16 cellular contexts compared by ENCODE assay signal in genomic region chr17:50431219-50431618, GRCh38. TPM values are rescaled to one million over a fixed set of nuclear protein-coding genes. Genes with fewer than 3 reads are reported as not detected.
A peak's percentile ranks its signal among the peaks of the same experiment; 100 is the strongest.
DNase-seq lines count a peak whose midpoint lies in the region; ATAC-seq, FAIRE-seq and TF ChIP-seq lines count a peak whose summit lies in the region.
"Had no signal": no experiment of that assay in that cellular context is flagged by ENCODE, and none has a peak within 500 bp of the region (broad histone marks: within the 10 kb centered on the region; RNA-seq: fewer than 3 reads in every experiment).

No MANE protein-coding gene starts in this region.

- TF ChIP-seq CTCF in K562 (IDR thresholded peaks at IDR 0.05 in 2 of 3, conservative IDR thresholded peaks at IDR 0.05 in 1 of 3; ENCODE audit: insufficient read depth in 2 of 3, low read depth in 1 of 3, low read length in 3 of 3) (no peak), nephron progenitor cell (IDR thresholded peaks at IDR 0.05) (no peak), type B pancreatic cell (conservative IDR thresholded peaks at IDR 0.05) (no peak)

- H3K9me3 Mint-ChIP-seq in nephron progenitor cell (no peaks in the 10 kb centered on the region), type B pancreatic cell (peaks cover 5% of the 10 kb centered on the region)
- H3K9me3 Mint-ChIP-seq in activated CD8-positive, alpha-beta T cell treated with anti-CD3 and anti-CD28 coated beads, Interleukin-2, amount 10 ng/mL, durations not matched to agents 7 days and 5 days (ENCODE audit: insufficient read depth) = no peaks in the 10 kb centered on the region
- H3K9me3 Mint-ChIP-seq: CD8-positive, alpha-beta memory T cell; T-cell had no signal

- no peak overlapping the region for H3K27ac ChIP-seq in K562 (ENCODE audit: extremely low read depth, low read depth, low read length)
- H3K27ac ChIP-seq: BLaER1, SK-N-MC had no signal

- H4K20me1 ChIP-seq in K562 (replicated peaks; ENCODE audit: control insufficient read depth, insufficient read depth, low read length) = no peaks in the 10 kb centered on the region

- no peaks in the 10 kb centered on the region for H3K9me3 ChIP-seq in K562 (replicated peaks; ENCODE audit: control insufficient read depth, insufficient read depth, low read depth, low read length)
- H3K9me3 ChIP-seq: BLaER1 had no signal

- no peaks in the 10 kb centered on the region for H3K36me3 Mint-ChIP-seq in nephron progenitor cell (ENCODE audit: low read depth)
- H3K36me3 Mint-ChIP-seq in type B pancreatic cell = peaks cover 7% of the 10 kb centered on the region
- H3K36me3 Mint-ChIP-seq in activated CD8-positive, alpha-beta T cell treated with anti-CD3 and anti-CD28 coated beads, Interleukin-2, amount 10 ng/mL, durations not matched to agents 7 days and 5 days (ENCODE audit: low read depth) = peaks cover 2% of the 10 kb centered on the region

- intact Hi-C loops in K562 (cut with micrococcal nuclease) = no loop called here

- no peaks in the 10 kb centered on the region for H3K79me2 ChIP-seq in K562 (ENCODE audit: control insufficient read depth, insufficient read depth, low read length)

- no peak for ATAC-seq in K562
- ATAC-seq in activated CD8-positive, alpha-beta T cell treated with anti-CD3 and anti-CD28 coated beads, Interleukin-2, amount 10 ng/mL, durations not matched to agents 7 days and 5 days = no peak
- ATAC-seq: T-cell had no signal

- H3K9me1 ChIP-seq in K562 (ENCODE audit: control insufficient read depth, insufficient read depth, low read length) = no peaks in the 10 kb centered on the region

- TF ChIP-seq EP300 in K562 (IDR thresholded peaks at IDR 0.05; ENCODE audit: low read length) = no peak

- peaks cover 8 to 14% of the 10 kb centered on the region in 2 experiments; a peak in 4 of 5 replicates for H3K4me1 ChIP-seq in K562 (replicated peaks in 1 of 2; ENCODE audit: control insufficient read depth in 2 of 2, insufficient read depth in 2 of 2, low read length in 2 of 2)

- 18% methylated on average over 2 of the region's 2 CpGs for WGBS in K562 (ENCODE audit: insufficient coverage, low coverage, missing lambda C conversion rate)

- DNase-seq in HTR-8/SVneo (ENCODE audit: insufficient read length, low spot score) (peak; percentile 50), K562 (ENCODE audit: extremely low read depth in 1 of 4, low spot score in 3 of 4) (no peak), nephron progenitor cell (peak; percentile 11), type B pancreatic cell (ENCODE audit: extremely low spot score, unreplicated experiment) (no peak), DMS53 treated with DMSO at 0.1 percent for 48 hours (lab: John Stamatoyannopoulos, UW; ENCODE audit: unreplicated experiment) (no peak), DMS 273 treated with DMSO at 0.1 percent for 48 hours (lab: John Stamatoyannopoulos, UW) (no peak)
- DNase-seq in activated CD8-positive, alpha-beta T cell treated with anti-CD3 and anti-CD28 coated beads, Interleukin-2, amount 10 ng/mL, durations not matched to agents 7 days and 5 days = no peak
- DNase-seq: CD8-positive, alpha-beta memory T cell; IMR-90; NCI-H1436; NCI-H2029 treated with DMSO at 0.1 percent for 48 hours; NCI-H524; OCI-M1; T-cell had no signal

- H3K4me1 Mint-ChIP-seq in nephron progenitor cell (peaks cover 52% of the 10 kb centered on the region), type B pancreatic cell (ENCODE audit: unreplicated experiment) (peaks cover 34% of the 10 kb centered on the region)
- H3K4me1 Mint-ChIP-seq in activated CD8-positive, alpha-beta T cell treated with anti-CD3 and anti-CD28 coated beads, Interleukin-2, amount 10 ng/mL, durations not matched to agents 7 days and 5 days (ENCODE audit: low read depth) = peaks cover 25% of the 10 kb centered on the region

- H3K4me3 Mint-ChIP-seq in nephron progenitor cell = peak overlapping the region; percentile 32
- H3K4me3 Mint-ChIP-seq in type B pancreatic cell = peak overlapping the region; percentile 66
- no peak overlapping the region for H3K4me3 Mint-ChIP-seq in activated CD8-positive, alpha-beta T cell treated with anti-CD3 and anti-CD28 coated beads, Interleukin-2, amount 10 ng/mL, durations not matched to agents 7 days and 5 days
- H3K4me3 Mint-ChIP-seq: CD8-positive, alpha-beta memory T cell; T-cell had no signal

- no peak overlapping the region for H3K4me2 ChIP-seq in K562 (ENCODE audit: insufficient read depth, low read length)
- H3K4me2 ChIP-seq: BLaER1 had no signal

- no peak overlapping the region for H2AFZ ChIP-seq in K562 (ENCODE audit: low read depth, low read length)

- no peak overlapping the region for H3K4me3 ChIP-seq in K562
- H3K4me3 ChIP-seq: BLaER1, SK-N-MC had no signal

- H3K27me3 ChIP-seq in K562 (ENCODE audit: control insufficient read depth in 2 of 2, insufficient read depth in 2 of 2, low read length in 2 of 2) = no peaks in the 10 kb centered on the region
- H3K27me3 ChIP-seq: BLaER1 had no signal

- TF ChIP-seq POLR2A in K562 (conservative IDR thresholded peaks at IDR 0.05) = no peak

- FAIRE-seq in HTR-8/SVneo (lab: Jason Lieb, UNC) = no peak
- no peak for FAIRE-seq in K562 (lab: Jason Lieb, UNC)

- H3K27me3 Mint-ChIP-seq in nephron progenitor cell (ENCODE audit: low read depth, poor library complexity) = peaks cover 9% of the 10 kb centered on the region
- no peaks in the 10 kb centered on the region for H3K27me3 Mint-ChIP-seq in type B pancreatic cell
- H3K27me3 Mint-ChIP-seq in activated CD8-positive, alpha-beta T cell treated with anti-CD3 and anti-CD28 coated beads, Interleukin-2, amount 10 ng/mL, durations not matched to agents 7 days and 5 days (ENCODE audit: low read depth) = no peaks in the 10 kb centered on the region
- H3K27me3 Mint-ChIP-seq: CD8-positive, alpha-beta memory T cell; T-cell had no signal

- H3K27ac Mint-ChIP-seq in nephron progenitor cell = peak overlapping the region; percentile 7
- H3K27ac Mint-ChIP-seq in type B pancreatic cell = peak overlapping the region; percentile 87
- no peak overlapping the region for H3K27ac Mint-ChIP-seq in activated CD8-positive, alpha-beta T cell treated with anti-CD3 and anti-CD28 coated beads, Interleukin-2, amount 10 ng/mL, durations not matched to agents 7 days and 5 days
- H3K27ac Mint-ChIP-seq: T-cell had no signal

- H3K9ac ChIP-seq in K562 (ENCODE audit: insufficient read depth in 1 of 2, low read depth in 2 of 2, low read length in 2 of 2) = no peak overlapping the region
- H3K9ac ChIP-seq: BLaER1 had no signal

- in situ Hi-C loops in K562 (cut with MboI) = no loop called here

- no peaks in the 10 kb centered on the region for H3K36me3 ChIP-seq in K562 (ENCODE audit: control insufficient read depth, insufficient read depth, low read length)
- H3K36me3 ChIP-seq: BLaER1 had no signal

- POLR2A ChIA-PET in K562 (lab: Yijun Ruan, JAX) = interaction anchor here (0.6 to 2.7 kb wide), 3 partner anchors 9 to 54 kb away, joined by 3 to 10 read pairs (median 5); no protein-coding TSS in a partner anchor
- POLR2A ChIA-PET in activated CD8-positive, alpha-beta T cell treated with anti-CD3 and anti-CD28 coated beads, Interleukin-2, amount 10 ng/mL, durations not matched to agents 7 days and 5 days (lab: Charles Lee) = no interaction called here

- TF ChIP-seq RAD21 in K562 (CRISPR knock-in tag; conservative IDR thresholded peaks at IDR 0.05 in 1 of 2, IDR thresholded peaks at IDR 0.05 in 1 of 2) = no peak

- CTCF ChIA-PET in K562 (lab: Yijun Ruan, JAX; ENCODE audit: low intra/inter-chr PET ratio) = no interaction called here
- CTCF ChIA-PET in activated CD8-positive, alpha-beta T cell treated with anti-CD3 and anti-CD28 coated beads, Interleukin-2, amount 10 ng/mL, durations not matched to agents 7 days and 5 days (lab: Charles Lee) = interaction anchor here (0.9 to 1.4 kb wide), 2 partner anchors 10 to 47 kb away, joined by 3 to 5 read pairs; partner anchors contain the start of gene RSAD1

- BruUV-seq in K562 (replicated peaks; lab: Mats Ljungman, UMichigan) = no TSS peak

RNA-seq across cellular contexts. Expression of gene ACSF2, which starts 5.2 kb away (rescaled TPM):
- total RNA-seq in K562 (2011; cell fraction: chromatin; rRNA removed; ENCODE audit: low replicate concordance) = 7.3 and 27.3 TPM in 2 replicates
- total RNA-seq in K562 (2011; cell fraction: nucleolus; rRNA removed) = 14.8 and 20.1 TPM in 2 replicates
- total RNA-seq in K562 (2011; cell fraction: nucleoplasm; rRNA removed) = 10.8 and 12.2 TPM in 2 replicates
- total RNA-seq in K562 (2014; rRNA removed) = 3.1 and 5.0 TPM in 2 replicates
- total RNA-seq in K562 (2014; rRNA removed; fragmentation: Illumina TruSeq; extraction: Trizol) = 2.3 and 2.9 TPM in 2 replicates
- total RNA-seq in K562 (2015; rRNA removed; fragmentation: Illumina TruSeq; extraction: Trizol) = 4.1 and 4.4 TPM in 2 replicates
- 6.1 and 6.2 TPM in 2 replicates for total RNA-seq in K562 (2021)
- polyA plus RNA-seq in K562 (2011; rRNA removed) = 3.5 and 11.4 TPM in 2 replicates
- 5.9 and 9.2 TPM in 2 replicates for polyA plus RNA-seq in K562 (2011; cell fraction: cytosol; rRNA removed)
- 22.4 and 48.3 TPM in 2 replicates for polyA plus RNA-seq in K562 (2011; cell fraction: nucleus; rRNA removed)
- 4.7 and 17.1 TPM in 2 replicates for polyA plus RNA-seq in K562 (2012)
- 3.0 and 5.4 TPM in 2 replicates for polyA plus RNA-seq in K562 (2014; fragmentation: Illumina TruSeq; extraction: Trizol)
- polyA plus RNA-seq in K562 (2014; fragmentation: Nextera tagmentation; extraction: Ambion mirVana) = 1 to 10 TPM in 1 of 2 experiments, under 1 TPM in 1; 0.89 to 1.5 TPM
- 4.9 and 7.2 TPM in 2 replicates for polyA plus RNA-seq in K562 (2014; rRNA removed)
- 6.7 and 8.8 TPM in 2 replicates for polyA minus RNA-seq in K562 (2011; rRNA and poly(A)+ RNA removed)
- 3.3 and 5.7 TPM in 2 replicates for polyA minus RNA-seq in K562 (2011; cell fraction: cytosol; rRNA and poly(A)+ RNA removed)
- polyA minus RNA-seq in K562 (2011; cell fraction: nucleus; rRNA and poly(A)+ RNA removed) = 12.0 and 22.5 TPM in 2 replicates
- total RNA-seq in type B pancreatic cell (ENCODE audit: low replicate concordance) = 57.3 and 75.0 TPM in 2 replicates
- total RNA-seq in activated CD8-positive, alpha-beta T cell treated with anti-CD3 and anti-CD28 coated beads, Interleukin-2, amount 10 ng/mL, durations not matched to agents 7 days and 5 days = 10 to 100 TPM; 33.1 to 33.4 TPM

RNA-seq across cellular contexts. Expression of gene LRRC59, which starts 33.9 kb away (rescaled TPM):
- total RNA-seq in K562 (2011; cell fraction: chromatin; rRNA removed; ENCODE audit: low replicate concordance) = 69.1 and 116 TPM in 2 replicates
- total RNA-seq in K562 (2011; cell fraction: nucleolus; rRNA removed) = 92.4 and 122 TPM in 2 replicates
- total RNA-seq in K562 (2011; cell fraction: nucleoplasm; rRNA removed) = 127 and 192 TPM in 2 replicates
- total RNA-seq in K562 (2014; rRNA removed) (187 and 221 TPM in 2 replicates), K562 (2014; rRNA removed; fragmentation: Illumina TruSeq; extraction: Trizol) (154 and 156 TPM in 2 replicates), K562 (2015; rRNA removed; fragmentation: Illumina TruSeq; extraction: Trizol) (187 TPM in 2 replicates), K562 (2021) (223 and 244 TPM in 2 replicates), type B pancreatic cell (ENCODE audit: low replicate concordance) (75.3 and 104 TPM in 2 replicates)
- polyA plus RNA-seq in K562 (2011; rRNA removed) (119 and 158 TPM in 2 replicates), K562 (2014; fragmentation: Illumina TruSeq; extraction: Trizol) (206 and 214 TPM in 2 replicates), K562 (2014; fragmentation: Nextera tagmentation; extraction: Ambion mirVana) (10 to 100 TPM; 27.8 to 38.7 TPM), K562 (2014; rRNA removed) (118 and 134 TPM in 2 replicates)
- polyA plus RNA-seq in K562 (2011; cell fraction: cytosol; rRNA removed) = 85.0 and 92.7 TPM in 2 replicates
- polyA plus RNA-seq in K562 (2011; cell fraction: nucleus; rRNA removed) = 52.0 and 69.3 TPM in 2 replicates
- polyA plus RNA-seq in K562 (2012) = 201 and 212 TPM in 2 replicates
- 198 and 249 TPM in 2 replicates for polyA minus RNA-seq in K562 (2011; rRNA and poly(A)+ RNA removed)
- 104 and 126 TPM in 2 replicates for polyA minus RNA-seq in K562 (2011; cell fraction: cytosol; rRNA and poly(A)+ RNA removed)
- 35.8 and 66.0 TPM in 2 replicates for polyA minus RNA-seq in K562 (2011; cell fraction: nucleus; rRNA and poly(A)+ RNA removed)
- total RNA-seq in activated CD8-positive, alpha-beta T cell treated with anti-CD3 and anti-CD28 coated beads, Interleukin-2, amount 10 ng/mL, durations not matched to agents 7 days and 5 days = 10 to 100 TPM; 77.7 to 77.9 TPM

RNA-seq across cellular contexts. Expression of gene CHAD, which starts 37.5 kb away (rescaled TPM):
- total RNA-seq in K562 (2011; cell fraction: chromatin; rRNA removed; ENCODE audit: low replicate concordance) = not detected in 2 replicates
- total RNA-seq in K562 (2011; cell fraction: nucleolus; rRNA removed) = not detected in 2 replicates
- total RNA-seq in K562 (2011; cell fraction: nucleoplasm; rRNA removed) = not detected in 2 replicates
- total RNA-seq in K562 (2014; rRNA removed) = not detected in 2 replicates
- total RNA-seq in K562 (2014; rRNA removed; fragmentation: Illumina TruSeq; extraction: Trizol) = not detected in 2 replicates
- not detected in 2 replicates for total RNA-seq in K562 (2015; rRNA removed; fragmentation: Illumina TruSeq; extraction: Trizol)
- total RNA-seq in K562 (2021) = not detected in 2 replicates
- polyA plus RNA-seq in K562 (2011; rRNA removed) = not detected in 2 replicates
- not detected in 2 replicates for polyA plus RNA-seq in K562 (2011; cell fraction: cytosol; rRNA removed)
- polyA plus RNA-seq in K562 (2011; cell fraction: nucleus; rRNA removed) = not detected in 2 replicates
- 0.12 and 0.15 TPM in 2 replicates for polyA plus RNA-seq in K562 (2012)
- not detected in 2 replicates for polyA plus RNA-seq in K562 (2014; fragmentation: Illumina TruSeq; extraction: Trizol)
- polyA plus RNA-seq in K562 (2014; fragmentation: Nextera tagmentation; extraction: Ambion mirVana) = not detected
- not detected in 2 replicates for polyA plus RNA-seq in K562 (2014; rRNA removed)
- polyA minus RNA-seq in K562 (2011; rRNA and poly(A)+ RNA removed) = not detected in 2 replicates
- polyA minus RNA-seq in K562 (2011; cell fraction: cytosol; rRNA and poly(A)+ RNA removed) = not detected in 2 replicates
- polyA minus RNA-seq in K562 (2011; cell fraction: nucleus; rRNA and poly(A)+ RNA removed) = not detected in 2 replicates
- total RNA-seq in type B pancreatic cell (ENCODE audit: low replicate concordance) = not detected in 2 replicates
- not detected for total RNA-seq in activated CD8-positive, alpha-beta T cell treated with anti-CD3 and anti-CD28 coated beads, Interleukin-2, amount 10 ng/mL, durations not matched to agents 7 days and 5 days
- total RNA-seq: CD8-positive, alpha-beta memory T cell; IMR-90; T-cell had no signal
- polyA plus RNA-seq: CD8-positive, alpha-beta memory T cell had no signal

RNA-seq across cellular contexts. Expression of gene RSAD1, which starts 47.4 kb away (rescaled TPM):
- total RNA-seq in K562 (2011; cell fraction: chromatin; rRNA removed; ENCODE audit: low replicate concordance) = 82.5 and 106 TPM in 2 replicates
- 91.9 and 98.4 TPM in 2 replicates for total RNA-seq in K562 (2011; cell fraction: nucleolus; rRNA removed)
- total RNA-seq in K562 (2011; cell fraction: nucleoplasm; rRNA removed) = 76.1 and 86.0 TPM in 2 replicates
- total RNA-seq in K562 (2014; rRNA removed) = 27.3 and 39.7 TPM in 2 replicates
- total RNA-seq in K562 (2014; rRNA removed; fragmentation: Illumina TruSeq; extraction: Trizol) = 24.5 and 26.8 TPM in 2 replicates
- total RNA-seq in K562 (2015; rRNA removed; fragmentation: Illumina TruSeq; extraction: Trizol) = 25.9 and 26.2 TPM in 2 replicates
- 41.9 and 44.0 TPM in 2 replicates for total RNA-seq in K562 (2021)
- 37.3 and 40.0 TPM in 2 replicates for polyA plus RNA-seq in K562 (2011; rRNA removed)
- polyA plus RNA-seq in K562 (2011; cell fraction: cytosol; rRNA removed) = 24.5 and 36.5 TPM in 2 replicates
- polyA plus RNA-seq in K562 (2011; cell fraction: nucleus; rRNA removed) = 190 and 193 TPM in 2 replicates
- polyA plus RNA-seq in K562 (2012) = 23.1 and 26.7 TPM in 2 replicates
- polyA plus RNA-seq in K562 (2014; fragmentation: Illumina TruSeq; extraction: Trizol) = 23.1 and 24.9 TPM in 2 replicates
- 1 to 10 TPM; 4.5 to 5.2 TPM for polyA plus RNA-seq in K562 (2014; fragmentation: Nextera tagmentation; extraction: Ambion mirVana)
- polyA plus RNA-seq in K562 (2014; rRNA removed) = 42.5 and 44.8 TPM in 2 replicates
- polyA minus RNA-seq in K562 (2011; rRNA and poly(A)+ RNA removed) = 22.7 and 23.6 TPM in 2 replicates
- 10.9 and 17.9 TPM in 2 replicates for polyA minus RNA-seq in K562 (2011; cell fraction: cytosol; rRNA and poly(A)+ RNA removed)
- 60.3 and 71.5 TPM in 2 replicates for polyA minus RNA-seq in K562 (2011; cell fraction: nucleus; rRNA and poly(A)+ RNA removed)
- total RNA-seq in type B pancreatic cell (ENCODE audit: low replicate concordance) = 26.6 and 40.7 TPM in 2 replicates
- 10 to 100 TPM; 26.6 to 28.4 TPM for total RNA-seq in activated CD8-positive, alpha-beta T cell treated with anti-CD3 and anti-CD28 coated beads, Interleukin-2, amount 10 ng/mL, durations not matched to agents 7 days and 5 days

RNA-seq across cellular contexts. Expression of gene EME1, which starts 58.2 kb away (rescaled TPM):
- 119 and 126 TPM in 2 replicates for total RNA-seq in K562 (2011; cell fraction: chromatin; rRNA removed; ENCODE audit: low replicate concordance)
- total RNA-seq in K562 (2011; cell fraction: nucleolus; rRNA removed) = 73.0 and 74.5 TPM in 2 replicates
- 64.3 and 82.1 TPM in 2 replicates for total RNA-seq in K562 (2011; cell fraction: nucleoplasm; rRNA removed)
- total RNA-seq in K562 (2014; rRNA removed) = 18.8 and 28.0 TPM in 2 replicates
- total RNA-seq in K562 (2014; rRNA removed; fragmentation: Illumina TruSeq; extraction: Trizol) = 17.6 and 21.4 TPM in 2 replicates
- total RNA-seq in K562 (2015; rRNA removed; fragmentation: Illumina TruSeq; extraction: Trizol) = 16.6 and 17.6 TPM in 2 replicates
- 16.8 and 20.1 TPM in 2 replicates for total RNA-seq in K562 (2021)
- polyA plus RNA-seq in K562 (2011; rRNA removed) = 44.1 and 61.3 TPM in 2 replicates
- polyA plus RNA-seq in K562 (2011; cell fraction: cytosol; rRNA removed) = 15.3 and 28.4 TPM in 2 replicates
- 254 and 409 TPM in 2 replicates for polyA plus RNA-seq in K562 (2011; cell fraction: nucleus; rRNA removed)
- 42.1 and 48.1 TPM in 2 replicates for polyA plus RNA-seq in K562 (2012)
- 20.9 and 24.0 TPM in 2 replicates for polyA plus RNA-seq in K562 (2014; fragmentation: Illumina TruSeq; extraction: Trizol)
- polyA plus RNA-seq in K562 (2014; fragmentation: Nextera tagmentation; extraction: Ambion mirVana) = 10 to 100 TPM; 14.6 to 27.4 TPM
- 28.7 TPM in 2 replicates for polyA plus RNA-seq in K562 (2014; rRNA removed)
- 24.1 and 34.7 TPM in 2 replicates for polyA minus RNA-seq in K562 (2011; rRNA and poly(A)+ RNA removed)
- polyA minus RNA-seq in K562 (2011; cell fraction: cytosol; rRNA and poly(A)+ RNA removed) = 7.2 and 9.6 TPM in 2 replicates
- 28.1 and 57.5 TPM in 2 replicates for polyA minus RNA-seq in K562 (2011; cell fraction: nucleus; rRNA and poly(A)+ RNA removed)
- total RNA-seq in type B pancreatic cell (ENCODE audit: low replicate concordance) = 6.2 and 18.7 TPM in 2 replicates
- total RNA-seq in activated CD8-positive, alpha-beta T cell treated with anti-CD3 and anti-CD28 coated beads, Interleukin-2, amount 10 ng/mL, durations not matched to agents 7 days and 5 days = 10 to 100 TPM; 23.5 to 27.8 TPM

Comparison
In these comparisons a context has a peak if more than half of its experiments do, and no peak if none do; other contexts are left out.
1. DNase-seq: peak in HTR-8/SVneo (single experiment) and nephron progenitor cell (single experiment); none in K562 (0 of 4), type B pancreatic cell (single experiment), DMS53 treated with DMSO at 0.1 percent for 48 hours (single experiment), DMS 273 treated with DMSO at 0.1 percent for 48 hours (single experiment) and activated CD8-positive, alpha-beta T cell treated with anti-CD3 and anti-CD28 coated beads, Interleukin-2, amount 10 ng/mL, durations not matched to agents 7 days and 5 days (single experiment).